In genomic region chr4:147846318-147847135, GRCh38 we compare ENCODE assay signal across 11 cellular contexts.
A peak's percentile ranks its signal among the peaks of the same experiment; 100 is the strongest.
DNase-seq lines count a peak whose midpoint lies in the region; ATAC-seq and TF ChIP-seq lines count a peak whose summit lies in the region.
"Had no signal": no experiment of that assay in that cellular context is flagged by ENCODE, and none has a peak within 500 bp of the region (broad histone marks: within the 10 kb centered on the region; RNA-seq: fewer than 3 reads in every experiment).

No MANE protein-coding gene starts in this region.

- TF ChIP-seq POLR2A in testis (IDR thresholded peaks at IDR 0.05), result no peak

- intact Hi-C loops in testis (cut with DNase I; ENCODE audit: low total_unique reads), result no loop called here

- ATAC-seq in HG02588 (IDR thresholded peaks at IDR 0.05; ENCODE audit: unreplicated experiment), result peak; percentile 78
- peak; percentile 95 for ATAC-seq in HG03575 (IDR thresholded peaks at IDR 0.05; ENCODE audit: extremely low read depth, insufficient number of reproducible peaks, low FRiP score, unreplicated experiment)
- ATAC-seq: Panc1 had no signal

- DNase-seq in stimulated activated CD4-positive, alpha-beta T cell treated with anti-CD3 and anti-CD28 coated beads, Interleukin-4, amount 100 ng/mL, for 24 hours, result peak; percentile 23
- DNase-seq in stimulated activated CD4-positive, alpha-beta T cell treated with anti-CD3 and anti-CD28 coated beads, Interleukin-4, amount 100 ng/mL, for 1 hour, result no peak
- no peak for DNase-seq in testis
- no peak for DNase-seq in NCI-H345 treated with DMSO at 0.1 percent for 48 hours (lab: John Stamatoyannopoulos, UW; ENCODE audit: unreplicated experiment)
- no peak for DNase-seq in KG1 (lab: John Stamatoyannopoulos, UW)
- no peak for DNase-seq in WERI-Rb-1
- DNase-seq: activated CD8-positive, alpha-beta memory T cell treated with anti-CD3 and anti-CD28 coated beads, Interleukin-2, amount 50 U/mL, for 48 hours had no signal

- H3K27me3 ChIP-seq in testis (no peaks in the 10 kb centered on the region), WERI-Rb-1 (ENCODE audit: insufficient read depth, low read depth, severe bottlenecking) (no peaks in the 10 kb centered on the region)

- H3K9me3 ChIP-seq in testis, result no peaks in the 10 kb centered on the region
- H3K9me3 ChIP-seq in WERI-Rb-1 (ENCODE audit: severe bottlenecking), result no peaks in the 10 kb centered on the region

- H3K4me3 ChIP-seq in testis (no peak overlapping the region), WERI-Rb-1 (ENCODE audit: low read depth, low read length) (no peak overlapping the region)

- peaks cover 54% of the 10 kb centered on the region for H3K4me1 ChIP-seq in testis

- 47 to 55% methylated on average over 6 of the region's 6 CpGs for WGBS in testis, 2 donors

- H3K27ac ChIP-seq in testis (peak overlapping the region; percentile 41 to 92), WERI-Rb-1 (no peak overlapping the region)
- H3K27ac ChIP-seq: C4-2B had no signal

- TF ChIP-seq CTCF in testis (IDR thresholded peaks at IDR 0.05) (no peak), WERI-Rb-1 (IDR thresholded peaks at IDR 0.05; ENCODE audit: low read depth, low read length) (no peak)

- H3K36me3 ChIP-seq in testis (ENCODE audit: low read depth, missing control alignments) (no peaks in the 10 kb centered on the region), WERI-Rb-1 (peaks cover 19% of the 10 kb centered on the region)
